Comparison of ENCODE assay signal across 26 cellular contexts in genomic region chrX:149370097-149370496, GRCh38.
"Had no signal": no experiment of that assay in that cellular context is flagged by ENCODE, and none has a peak within 500 bp of the region (broad histone marks: within the 10 kb centered on the region; RNA-seq: fewer than 3 reads in every experiment).

No MANE protein-coding gene starts in this region.

- H3K27ac ChIP-seq: adrenal gland, cardiac muscle cell, heart left ventricle, lower lobe of right lung, prostate gland, skin epidermis, suprapubic skin, vagina had no signal

- H3K27me3 ChIP-seq: adrenal gland, suprapubic skin, vagina had no signal

- H3K27me3 Mint-ChIP-seq: activated B cell treated with CpG ODN at 0.5 μM for 24 hours; activated T-helper 17 cell treated with anti-CD3 and anti-CD28 coated beads, Interleukin-2, amount 50 U/mL, for 72 hours; stimulated activated naive CD8-positive, alpha-beta T cell treated with anti-CD3 and anti-CD28 coated beads, Interleukin-15, Interleukin-2, amounts not matched to agents 100 ng/mL and 50 ng/mL, for 24 hours; type B pancreatic cell had no signal

- FAIRE-seq: endometrium, keratinocyte had no signal

- H3K4me3 Mint-ChIP-seq: activated B cell treated with CpG ODN at 0.5 μM for 24 hours; activated CD4-positive, alpha-beta T cell treated with anti-CD3 and anti-CD28 coated beads for 36 hours; activated naive CD8-positive, alpha-beta T cell; activated T-cell treated with anti-CD3 and anti-CD28 coated beads, Interleukin-2, amount 50 U/mL, for 24 hours; activated T-helper 17 cell treated with anti-CD3 and anti-CD28 coated beads, Interleukin-2, amount 50 U/mL, for 72 hours; natural killer cell; stimulated activated naive CD8-positive, alpha-beta T cell treated with anti-CD3 and anti-CD28 coated beads, Interleukin-15, Interleukin-2, amounts not matched to agents 100 ng/mL and 50 ng/mL, for 24 hours; T-helper 17 cell; type B pancreatic cell had no signal

- H3K4me1 Mint-ChIP-seq: activated B cell treated with CpG ODN at 0.5 μM for 24 hours; activated CD4-positive, alpha-beta T cell treated with anti-CD3 and anti-CD28 coated beads for 36 hours; activated T-helper 17 cell treated with anti-CD3 and anti-CD28 coated beads, Interleukin-2, amount 50 U/mL, for 72 hours; natural killer cell; T-helper 17 cell had no signal

- H3K36me3 Mint-ChIP-seq: activated naive CD8-positive, alpha-beta T cell; natural killer cell; type B pancreatic cell had no signal

- H3K36me3 ChIP-seq: adrenal gland, cardiac muscle cell, heart left ventricle, lower lobe of right lung, prostate gland, suprapubic skin, vagina had no signal

- H3K9me3 Mint-ChIP-seq: activated B cell treated with CpG ODN at 0.5 μM for 24 hours; activated T-cell treated with anti-CD3 and anti-CD28 coated beads, Interleukin-2, amount 50 U/mL, for 24 hours; activated T-helper 17 cell treated with anti-CD3 and anti-CD28 coated beads, Interleukin-2, amount 50 U/mL, for 72 hours; natural killer cell; stimulated activated naive CD8-positive, alpha-beta T cell treated with anti-CD3 and anti-CD28 coated beads, Interleukin-15, Interleukin-2, amounts not matched to agents 100 ng/mL and 50 ng/mL, for 24 hours had no signal

- H3K9me3 ChIP-seq: adrenal gland, heart left ventricle, lower lobe of right lung, prostate gland, suprapubic skin, vagina had no signal

- H3K27ac Mint-ChIP-seq: activated B cell treated with CpG ODN at 0.5 μM for 24 hours; activated CD4-positive, alpha-beta T cell treated with anti-CD3 and anti-CD28 coated beads for 36 hours; activated naive CD8-positive, alpha-beta T cell; activated T-cell treated with anti-CD3 and anti-CD28 coated beads, Interleukin-2, amount 50 U/mL, for 24 hours; activated T-helper 17 cell treated with anti-CD3 and anti-CD28 coated beads, Interleukin-2, amount 50 U/mL, for 72 hours; natural killer cell; stimulated activated naive CD8-positive, alpha-beta T cell treated with anti-CD3 and anti-CD28 coated beads, Interleukin-15, Interleukin-2, amounts not matched to agents 100 ng/mL and 50 ng/mL, for 24 hours; T-helper 17 cell; type B pancreatic cell had no signal

- H3K4me1 ChIP-seq: adrenal gland, heart left ventricle, lower lobe of right lung, prostate gland, suprapubic skin, vagina had no signal

- DNase-seq: activated B cell treated with CpG ODN at 0.5 μM for 24 hours; activated CD4-positive, alpha-beta T cell treated with anti-CD3 and anti-CD28 coated beads for 36 hours; activated CD4-positive, alpha-beta T cell treated with anti-CD3 and anti-CD28 coated beads, Interleukin-2, amount 50 U/mL, for 4 hours; activated CD8-positive, alpha-beta memory T cell treated with anti-CD3 and anti-CD28 coated beads for 24 hours; activated CD8-positive, alpha-beta memory T cell treated with anti-CD3 and anti-CD28 coated beads, Interleukin-2, amount 50 U/mL, for 4 hours; activated naive CD4-positive, alpha-beta T cell; activated T-cell treated with anti-CD3 and anti-CD28 coated beads, Interleukin-2, amount 50 U/mL, for 24 hours; adrenal gland; heart left ventricle; left colon; lower lobe of right lung; natural killer cell; right cardiac atrium; stimulated activated CD4-positive, alpha-beta T cell treated with anti-CD3 and anti-CD28 coated beads, Interleukin-1b, Interleukin-23, amount 100 ng/mL, for 48 hours; T-helper 17 cell had no signal

- H3K4me3 ChIP-seq: adrenal gland, cardiac muscle cell, heart left ventricle, lower lobe of right lung, prostate gland, skin epidermis, suprapubic skin, vagina had no signal
